In the genomic region with DNA sequence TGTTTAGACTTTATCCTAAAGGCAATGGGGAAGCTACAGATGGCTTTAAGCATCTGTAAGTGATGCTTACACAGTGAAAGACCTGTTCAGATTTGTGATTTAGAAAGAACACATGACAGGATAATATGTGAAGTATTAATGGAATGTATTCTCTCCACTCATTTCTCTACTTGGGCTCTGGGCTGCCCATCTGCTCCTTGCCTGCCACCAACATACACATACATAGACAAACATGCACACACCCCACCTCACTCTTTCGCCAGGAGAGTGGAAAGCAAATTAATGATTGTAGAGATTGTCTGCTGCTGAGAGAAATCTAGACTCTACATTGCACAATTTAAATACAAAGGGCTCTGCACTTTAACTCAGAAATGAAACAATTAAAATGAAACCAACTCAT, we compare ENCODE assay signal across 12 cellular contexts.
DNase-seq lines count a peak whose midpoint lies in the region; ATAC-seq, FAIRE-seq and TF ChIP-seq lines count a peak whose summit lies in the region.
"Had no signal": no experiment of that assay in that cellular context is flagged by ENCODE, and none has a peak within 500 bp of the region (broad histone marks: within the 10 kb centered on the region; RNA-seq: fewer than 3 reads in every experiment).

No MANE protein-coding gene starts in this region.

- ATAC-seq in GM19043 (IDR thresholded peaks at IDR 0.05; ENCODE audit: low read depth, unreplicated experiment), result peak; percentile 69
- ATAC-seq in HG03139 (IDR thresholded peaks at IDR 0.05; ENCODE audit: unreplicated experiment), result peak; percentile 86
- ATAC-seq: activated CD8-positive, alpha-beta T cell treated with anti-CD3 and anti-CD28 coated beads, Interleukin-2, amount 10 ng/mL, durations not matched to agents 7 days and 5 days had no signal

- DNase-seq in esophagus squamous epithelium (lab: John Stamatoyannopoulos, UW) (no peak), prostate gland (ENCODE audit: low spot score) (peak; percentile 26), GM19239 (ENCODE audit: insufficient read length, low spot score) (no peak), medulla oblongata (ENCODE audit: extremely low spot score) (no peak), D341Med (ENCODE audit: low spot score) (no peak)
- no peak for DNase-seq in central memory CD4-positive, alpha-beta T cell
- DNase-seq: activated CD8-positive, alpha-beta T cell treated with anti-CD3 and anti-CD28 coated beads, Interleukin-2, amount 10 ng/mL, durations not matched to agents 7 days and 5 days; activated naive CD8-positive, alpha-beta T cell treated with anti-CD3 and anti-CD28 coated beads, Interleukin-2, amount 10 ng/mL, durations not matched to agents 7 days and 5 days; stimulated activated CD4-positive, alpha-beta T cell treated with anti-CD3 and anti-CD28 coated beads, Interleukin-4, amount 100 ng/mL, for 4 hours had no signal

- FAIRE-seq in GM19239 (lab: Jason Lieb, UNC), result no peak

- no peak overlapping the region for H3K4me3 ChIP-seq in esophagus squamous epithelium
- H3K4me3 ChIP-seq in prostate gland, result no peak overlapping the region

- H3K4me1 ChIP-seq in esophagus squamous epithelium, result peaks cover 20 to 62% (median 21%) of the 10 kb centered on the region in 3 donors
- no peaks in the 10 kb centered on the region for H3K4me1 ChIP-seq in prostate gland (replicated peaks)
- H3K4me1 ChIP-seq: parathyroid adenoma had no signal

- no peak for TF ChIP-seq POLR2A in esophagus squamous epithelium (IDR thresholded peaks at IDR 0.05)
- TF ChIP-seq POLR2A in prostate gland (IDR thresholded peaks at IDR 0.05), result no peak

- H3K36me3 ChIP-seq in esophagus squamous epithelium (peaks cover 0 to 6% (median 0%) of the 10 kb centered on the region in 3 donors), prostate gland (no peaks in the 10 kb centered on the region)

- 36 to 50% methylated on average over 1 of the region's 1 CpG for WGBS in esophagus squamous epithelium, 2 donors
- 72% methylated on average over 1 of the region's 1 CpG for WGBS in prostate gland

- H3K9me3 ChIP-seq in esophagus squamous epithelium (no peaks in the 10 kb centered on the region), prostate gland (no peaks in the 10 kb centered on the region)

- intact Hi-C loops in esophagus squamous epithelium (cut with DNase I), result loop anchor here (5.0 kb wide), 1 partner anchor 63 kb away; the partner anchor contains the start of gene NFE2L2
- intact Hi-C loops in prostate gland (cut with DNase I), result no loop called here

- H3K27ac ChIP-seq in esophagus squamous epithelium (peak overlapping the region; percentile 1 to 64 (median 56)), prostate gland (peak overlapping the region; percentile 13 to 30)
- H3K27ac ChIP-seq: parathyroid adenoma had no signal

- TF ChIP-seq CTCF in esophagus squamous epithelium (IDR thresholded peaks at IDR 0.05) (no peak), prostate gland (IDR thresholded peaks at IDR 0.05) (no peak)

- H3K27me3 ChIP-seq in esophagus squamous epithelium, result no peaks in the 10 kb centered on the region
- no peaks in the 10 kb centered on the region for H3K27me3 ChIP-seq in prostate gland (replicated peaks; ENCODE audit: insufficient read depth)
